In the genomic region with DNA sequence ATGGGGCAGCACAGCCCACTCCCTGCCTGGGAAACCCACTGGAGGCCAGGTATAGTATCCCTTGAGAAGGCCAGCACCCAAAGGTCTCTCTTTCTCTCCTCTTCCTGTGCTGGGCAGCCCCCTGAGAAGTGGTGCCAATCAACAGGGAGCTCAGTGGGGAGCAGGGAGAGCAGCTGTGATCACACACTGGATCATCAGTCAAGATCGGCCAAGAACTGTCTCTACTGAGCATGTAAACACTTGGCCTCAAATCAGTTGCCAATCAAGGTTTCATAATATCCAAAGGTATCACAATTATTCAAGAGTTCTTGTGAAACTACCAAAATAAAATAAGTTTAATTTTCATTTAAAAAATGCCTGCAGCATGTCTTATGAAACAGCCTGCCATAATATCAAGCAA, we compare ENCODE assay signal across 26 cellular contexts. TPM values are rescaled to one million over a fixed set of nuclear protein-coding genes. Genes with fewer than 3 reads are reported as not detected.
"Had no signal": no experiment of that assay in that cellular context is flagged by ENCODE, and none has a peak within 500 bp of the region (broad histone marks: within the 10 kb centered on the region; RNA-seq: fewer than 3 reads in every experiment).

No MANE protein-coding gene starts in this region.

- H3K9me3 ChIP-seq: left lung, mucosa of descending colon, neutrophil, pancreas, sigmoid colon, suprapubic skin, transverse colon, upper lobe of right lung, uterus had no signal

- H3K27ac ChIP-seq: left lung, neutrophil, pancreas, sigmoid colon, suprapubic skin, transverse colon, upper lobe of right lung, uterus had no signal

- ATAC-seq: left lung; mucosa of descending colon; natural killer cell treated with Interleukin-12 subunit alpha and Interleukin-12 subunit beta and Interleukin-15 and Interleukin-18, amount 100 ng/mL, for 72 hours; pancreas; stimulated activated naive CD8-positive, alpha-beta T cell treated with anti-CD3 and anti-CD28 coated beads, Interleukin-15, amount 100 ng/mL, for 72 hours; upper lobe of right lung had no signal

- H3K27me3 ChIP-seq: dorsolateral prefrontal cortex, left lung, neutrophil, pancreas, sigmoid colon, suprapubic skin, transverse colon, upper lobe of right lung, uterus had no signal

- H3K36me3 ChIP-seq: uterus had no signal

- H3K4me1 ChIP-seq: pancreas, uterus had no signal

- H3K4me3 ChIP-seq: dorsolateral prefrontal cortex, left lung, mucosa of descending colon, pancreas, sigmoid colon, suprapubic skin, transverse colon, upper lobe of right lung, uterus had no signal

- DNase-seq: dorsolateral prefrontal cortex; effector CD4-positive, alpha-beta T cell; head of caudate nucleus; left lung; mesenchymal stem cell; mucosa of descending colon; naive B cell; pancreas; sigmoid colon; small intestine; stimulated activated CD4-positive, alpha-beta T cell treated with anti-CD3 and anti-CD28 coated beads, Interleukin-15, amount 100 ng/mL, for 24 hours; stimulated activated CD4-positive, alpha-beta T cell treated with anti-CD3 and anti-CD28 coated beads, Interleukin-2, amount 100 ng/mL, for 48 hours; stimulated activated naive CD4-positive, alpha-beta T cell; stimulated activated naive CD8-positive, alpha-beta T cell treated with anti-CD3 and anti-CD28 coated beads, Interleukin-15, amount 100 ng/mL, for 72 hours; transverse colon; upper lobe of right lung; uterus had no signal

- FAIRE-seq: colon, frontal cortex, keratinocyte, pancreas, small intestine had no signal

RNA-seq across cellular contexts. Expression of a gene that starts 50.1 kb away (rescaled TPM):
- total RNA-seq: fibroblast of villous mesenchyme; frontal cortex; mesothelial cell of epicardium; natural killer cell treated with Interleukin-12 subunit alpha and Interleukin-12 subunit beta and Interleukin-15 and Interleukin-18, amount 100 ng/mL, for 72 hours; neural crest cell had no signal
- polyA plus RNA-seq: keratinocyte had no signal
